17 cellular contexts compared by ENCODE assay signal in genomic region chr1:232016636-232017035, GRCh38.
"Had no signal": no experiment of that assay in that cellular context is flagged by ENCODE, and none has a peak within 500 bp of the region (broad histone marks: within the 10 kb centered on the region; RNA-seq: fewer than 3 reads in every experiment).

No MANE protein-coding gene starts in this region.

- H3K27me3 ChIP-seq: esophagus squamous epithelium, heart left ventricle, neural progenitor cell, right lobe of liver, spleen, stomach, testis, upper lobe of left lung had no signal

- H3K27ac Mint-ChIP-seq: activated CD4-positive, alpha-beta memory T cell treated with anti-CD3 and anti-CD28 coated beads, Interleukin-2, amount 10 ng/mL, durations not matched to agents 7 days and 5 days; activated CD4-positive, alpha-beta T cell treated with anti-CD3 and anti-CD28 coated beads for 36 hours; activated naive CD8-positive, alpha-beta T cell; neural progenitor cell; T-helper 17 cell had no signal

- H3K4me1 Mint-ChIP-seq: activated CD4-positive, alpha-beta memory T cell treated with anti-CD3 and anti-CD28 coated beads, Interleukin-2, amount 10 ng/mL, durations not matched to agents 7 days and 5 days; activated CD4-positive, alpha-beta T cell treated with anti-CD3 and anti-CD28 coated beads for 36 hours; T-helper 17 cell had no signal

- H3K36me3 ChIP-seq: esophagus squamous epithelium, heart left ventricle, lower lobe of right lung, neural progenitor cell, right lobe of liver, stomach, upper lobe of left lung had no signal

- H3K27ac ChIP-seq: esophagus squamous epithelium, heart left ventricle, lower lobe of right lung, neural progenitor cell, psoas muscle, right lobe of liver, spleen, stomach, testis, upper lobe of left lung had no signal

- H3K4me3 ChIP-seq: esophagus squamous epithelium, heart left ventricle, lower lobe of right lung, neural progenitor cell, psoas muscle, right lobe of liver, spleen, stomach, testis, upper lobe of left lung had no signal

- H3K9ac ChIP-seq: neural progenitor cell had no signal

- H2AFZ ChIP-seq: neural progenitor cell had no signal

- H3K27me3 Mint-ChIP-seq: activated CD4-positive, alpha-beta memory T cell treated with anti-CD3 and anti-CD28 coated beads, Interleukin-2, amount 10 ng/mL, durations not matched to agents 7 days and 5 days; activated CD4-positive, alpha-beta T cell treated with anti-CD3 and anti-CD28 coated beads for 36 hours; activated naive CD8-positive, alpha-beta T cell; T-helper 17 cell had no signal

- H3K4me1 ChIP-seq: neural progenitor cell, psoas muscle, right lobe of liver, testis had no signal

- H3K4me2 ChIP-seq: neural progenitor cell had no signal

- H3K4me3 Mint-ChIP-seq: activated CD4-positive, alpha-beta memory T cell treated with anti-CD3 and anti-CD28 coated beads, Interleukin-2, amount 10 ng/mL, durations not matched to agents 7 days and 5 days; activated CD4-positive, alpha-beta T cell treated with anti-CD3 and anti-CD28 coated beads for 36 hours; activated naive CD8-positive, alpha-beta T cell; activated T-cell treated with anti-CD3 and anti-CD28 coated beads, Interleukin-2, amount 50 U/mL, for 4 hours; neural progenitor cell; T-helper 17 cell had no signal

- ATAC-seq: activated CD4-positive, alpha-beta T cell treated with anti-CD3 and anti-CD28 coated beads for 36 hours; activated T-cell treated with anti-CD3 and anti-CD28 coated beads, Interleukin-2, amount 50 U/mL, for 4 hours; heart left ventricle; left cardiac atrium; lower lobe of right lung; psoas muscle; right lobe of liver; T-helper 17 cell had no signal

- DNase-seq: activated CD4-positive, alpha-beta memory T cell treated with anti-CD3 and anti-CD28 coated beads, Interleukin-2, amount 10 ng/mL, durations not matched to agents 7 days and 5 days; activated CD4-positive, alpha-beta T cell treated with anti-CD3 and anti-CD28 coated beads for 36 hours; activated gamma-delta T cell; activated T-cell treated with anti-CD3 and anti-CD28 coated beads, Interleukin-2, amount 50 U/mL, for 4 hours; esophagus squamous epithelium; heart left ventricle; left cardiac atrium; lower lobe of right lung; psoas muscle; right lobe of liver; spleen; stomach; T-helper 17 cell; testis; upper lobe of left lung had no signal

- H3K36me3 Mint-ChIP-seq: neural progenitor cell had no signal

- H3K9me3 Mint-ChIP-seq: activated CD4-positive, alpha-beta memory T cell treated with anti-CD3 and anti-CD28 coated beads, Interleukin-2, amount 10 ng/mL, durations not matched to agents 7 days and 5 days; activated T-cell treated with anti-CD3 and anti-CD28 coated beads, Interleukin-2, amount 50 U/mL, for 4 hours; neural progenitor cell had no signal

- H3K9me3 ChIP-seq: esophagus squamous epithelium, heart left ventricle, lower lobe of right lung, psoas muscle, right lobe of liver, spleen, stomach, testis, upper lobe of left lung had no signal
